In genomic region chr2:130827502-130828251, GRCh38 we compare ENCODE assay signal across 15 cellular contexts. TPM values are rescaled to one million over a fixed set of nuclear protein-coding genes. Genes with fewer than 3 reads are reported as not detected.
DNase-seq lines count a peak whose midpoint lies in the region; ATAC-seq and TF ChIP-seq lines count a peak whose summit lies in the region.
"Had no signal": no experiment of that assay in that cellular context is flagged by ENCODE, and none has a peak within 500 bp of the region (broad histone marks: within the 10 kb centered on the region; RNA-seq: fewer than 3 reads in every experiment).

No MANE protein-coding gene starts in this region.

- CTCF ChIA-PET in SK-N-SH (lab: Yijun Ruan, JAX) (interaction anchor here (0.5 to 2.8 kb wide), 4 partner anchors 10 to 882 kb away, joined by 3 to 10 read pairs (median 7); partner anchors contain the start of gene ARHGEF4), WTC11 (lab: Charles Lee) (interaction anchor here (1.6 to 1.9 kb wide), 2 partner anchors 7 to 9 kb away, joined by 6 read pairs; partner anchors contain the start of gene ARHGEF4)

- no peaks in the 10 kb centered on the region for H4K20me1 ChIP-seq in SK-N-SH (ENCODE audit: insufficient read depth)

- H3K4me1 Mint-ChIP-seq in WTC11 = peaks cover 9% of the 10 kb centered on the region

- no peaks in the 10 kb centered on the region for H3K9me3 Mint-ChIP-seq in WTC11
- H3K9me3 Mint-ChIP-seq: activated B cell treated with CpG ODN at 0.5 μM for 24 hours, nephron had no signal

- TF ChIP-seq EP300 in SK-N-SH (IDR thresholded peaks at IDR 0.05; ENCODE audit: borderline replicate concordance in 1 of 2, low read depth in 1 of 2, low read length in 1 of 2) = no peak

- no peak overlapping the region for H3K4me2 ChIP-seq in SK-N-SH

- H3K27ac ChIP-seq in SK-N-SH (ENCODE audit: low read depth in 2 of 2, low read length in 1 of 2) (no peak overlapping the region), aorta (ENCODE audit: low read depth in 1 of 2, low read length in 2 of 2) (no peak overlapping the region)

- H3K4me1 ChIP-seq in SK-N-SH (ENCODE audit: control insufficient read depth in 1 of 2, insufficient read depth in 2 of 2, low read depth in 1 of 2, low read length in 1 of 2) (peaks cover 2 to 4% of the 10 kb centered on the region in 2 experiments; a peak in 2 of 4 replicates), aorta (ENCODE audit: control insufficient read depth in 1 of 2, insufficient read depth in 2 of 2, low read length in 2 of 2) (no peaks in the 10 kb centered on the region)

- no peaks in the 10 kb centered on the region for H3K36me3 Mint-ChIP-seq in WTC11

- H3K36me3 ChIP-seq in SK-N-SH (replicated peaks in 1 of 2; ENCODE audit: control insufficient read depth in 1 of 2, insufficient read depth in 2 of 2, low read length in 1 of 2) (no peaks in the 10 kb centered on the region), aorta (ENCODE audit: control insufficient read depth in 1 of 2, insufficient read depth in 2 of 2, low read length in 1 of 2) (no peaks in the 10 kb centered on the region)

- H3K9ac ChIP-seq in SK-N-SH = no peak overlapping the region

- ATAC-seq in SK-N-SH treated with all-trans-retinoic acid at 6 μM for 48 hours = no peak
- ATAC-seq in WTC11 = peak; percentile 13; the same call in 1 of the 2 replicates
- ATAC-seq in aorta (ENCODE audit: low FRiP score) = no peak

- no peak overlapping the region for H2AFZ ChIP-seq in SK-N-SH (ENCODE audit: low read depth)

- DNase-seq in SK-N-SH = no peak
- no peak for DNase-seq in WTC11 (ENCODE audit: low spot score)
- DNase-seq in fibroblast of the aortic adventitia (ENCODE audit: low read depth) = peak; percentile 41
- peak; percentile 8 to 62 for DNase-seq in aorta
- DNase-seq in NOMO-1 (lab: John Stamatoyannopoulos, UW; ENCODE audit: unreplicated experiment in 2 of 2) = no peak
- DNase-seq in GM10266 (ENCODE audit: extremely low spot score) = no peak
- DNase-seq in activated gamma-delta T cell treated with Interleukin-2 at 50 U/mL for 16 hours = no peak
- DNase-seq: 8988T; activated B cell treated with CpG ODN at 0.5 μM for 24 hours; effector CD4-positive, alpha-beta T cell; NCI-H146; stimulated activated CD4-positive, alpha-beta T cell treated with anti-CD3 and anti-CD28 coated beads, Interleukin-15, amount 100 ng/mL, for 24 hours; stimulated activated naive CD4-positive, alpha-beta T cell had no signal

- H3K9me3 ChIP-seq in SK-N-SH = no peaks in the 10 kb centered on the region
- H3K9me3 ChIP-seq in aorta (ENCODE audit: control insufficient read depth, low read length) = no peaks in the 10 kb centered on the region

- 64% methylated on average over 13 of the region's 15 CpGs for WGBS in SK-N-SH (ENCODE audit: low lambda C conversion rate)
- WGBS in aorta, 2 donors = 83 to 87% methylated on average over 15 of the region's 15 CpGs

- no peak overlapping the region for H3K4me3 ChIP-seq in SK-N-SH (ENCODE audit: low read depth in 2 of 2, low read length in 1 of 2)
- H3K4me3 ChIP-seq in fibroblast of the aortic adventitia (ENCODE audit: low read depth, low read length) = no peak overlapping the region
- H3K4me3 ChIP-seq in aorta (ENCODE audit: low read length in 2 of 2) = no peak overlapping the region

- no peak overlapping the region for H3K27ac Mint-ChIP-seq in WTC11
- H3K27ac Mint-ChIP-seq: activated B cell treated with CpG ODN at 0.5 μM for 24 hours had no signal

- intact Hi-C loops in aorta (cut with DNase I) = no loop called here

- no peak for TF ChIP-seq RAD21 in SK-N-SH (IDR thresholded peaks at IDR 0.05; ENCODE audit: low read length)

- POLR2A ChIA-PET in SK-N-SH (lab: Yijun Ruan, JAX) = no interaction called here
- POLR2A ChIA-PET in WTC11 (lab: Charles Lee) = no interaction called here

- no peaks in the 10 kb centered on the region for H3F3A ChIP-seq in SK-N-SH (replicated peaks; ENCODE audit: insufficient read depth)

- no peaks in the 10 kb centered on the region for H3K9me2 ChIP-seq in SK-N-SH

- TF ChIP-seq CTCF in SK-N-SH (IDR thresholded peaks at IDR 0.05) = no peak
- no peak for TF ChIP-seq CTCF in WTC11 (IDR thresholded peaks at IDR 0.05)
- no peak for TF ChIP-seq CTCF in fibroblast of the aortic adventitia (IDR thresholded peaks at IDR 0.05; ENCODE audit: insufficient read depth, low read length)
- no peak for TF ChIP-seq CTCF in GM10266 (IDR thresholded peaks at IDR 0.05; ENCODE audit: control insufficient read depth, insufficient read depth, low read depth, missing control alignments)

- peaks cover 3% of the 10 kb centered on the region; the same call in 1 of the 2 replicates for H3K27me3 Mint-ChIP-seq in WTC11 (ENCODE audit: low read depth)
- H3K27me3 Mint-ChIP-seq: activated B cell treated with CpG ODN at 0.5 μM for 24 hours had no signal

- no peaks in the 10 kb centered on the region for H3K79me2 ChIP-seq in SK-N-SH (ENCODE audit: insufficient read depth)

- no peaks in the 10 kb centered on the region for H3K27me3 ChIP-seq in SK-N-SH (ENCODE audit: insufficient read depth)
- H3K27me3 ChIP-seq in aorta (ENCODE audit: control insufficient read depth in 1 of 2, insufficient read depth in 2 of 2, low read length in 1 of 2) = no peaks in the 10 kb centered on the region

- H3K4me3 Mint-ChIP-seq in WTC11 = no peak overlapping the region
- H3K4me3 Mint-ChIP-seq: activated B cell treated with CpG ODN at 0.5 μM for 24 hours, nephron had no signal

TF ChIP-seq in SK-N-SH treated with all-trans-retinoic acid at 6 μM for 48 hours, 23 proteins besides CTCF, POLR2A, EP300 and RAD21 (continues in another document):
- TF ChIP-seq SNAI2 (CRISPR knock-in tag; IDR thresholded peaks at IDR 0.05) (no peak), CSRNP3 (CRISPR knock-in tag; IDR thresholded peaks at IDR 0.05) (no peak), BACH2 (CRISPR knock-in tag; IDR thresholded peaks at IDR 0.05; ENCODE audit: borderline replicate concordance) (no peak), ISL1 (CRISPR knock-in tag; IDR thresholded peaks at IDR 0.05) (no peak), ARNTL (CRISPR knock-in tag; IDR thresholded peaks at IDR 0.05; ENCODE audit: borderline replicate concordance, low read depth) (no peak), CSDC2 (CRISPR knock-in tag; IDR thresholded peaks at IDR 0.05) (no peak), GLIS3 (CRISPR knock-in tag; IDR thresholded peaks at IDR 0.05) (no peak), TOX (CRISPR knock-in tag; IDR thresholded peaks at IDR 0.05; ENCODE audit: borderline replicate concordance) (no peak), TCF4 (CRISPR knock-in tag; IDR thresholded peaks at IDR 0.05; ENCODE audit: borderline replicate concordance) (no peak), PPARA (CRISPR knock-in tag; IDR thresholded peaks at IDR 0.05; ENCODE audit: borderline replicate concordance) (no peak), ESRRG (CRISPR knock-in tag; IDR thresholded peaks at IDR 0.05) (no peak), ZNF565 (CRISPR knock-in tag; conservative IDR thresholded peaks at IDR 0.05; ENCODE audit: low read depth) (no peak)

TF ChIP-seq in WTC11, 78 proteins besides CTCF, POLR2A, EP300 and RAD21:
- TF ChIP-seq MYBL2 (CRISPR knock-in tag; IDR thresholded peaks at IDR 0.05) = no peak
- no peak for TF ChIP-seq ZBTB21 (CRISPR knock-in tag; IDR thresholded peaks at IDR 0.05; ENCODE audit: borderline replicate concordance)
- TF ChIP-seq ZNF263 (CRISPR knock-in tag; IDR thresholded peaks at IDR 0.05; ENCODE audit: low read depth) = no peak
- TF ChIP-seq NR1H2 (CRISPR knock-in tag; IDR thresholded peaks at IDR 0.05) = no peak
- TF ChIP-seq TP53 (CRISPR knock-in tag; IDR thresholded peaks at IDR 0.05) = no peak
- TF ChIP-seq JUN (CRISPR knock-in tag; IDR thresholded peaks at IDR 0.05) = no peak
- TF ChIP-seq IRF1 (CRISPR knock-in tag; IDR thresholded peaks at IDR 0.05) = no peak

RNA-seq across cellular contexts. Expression of gene ARHGEF4, which starts 9.0 kb away (rescaled TPM):
- 1.5 and 2.3 TPM in 2 replicates for polyA plus RNA-seq in SK-N-SH (2012; rRNA removed)
- polyA plus RNA-seq in SK-N-SH (2012; cell fraction: cytosol; rRNA removed) = 1.5 and 2.4 TPM in 2 replicates
- polyA plus RNA-seq in SK-N-SH (2012; cell fraction: nucleus; rRNA removed) = 7.9 and 9.5 TPM in 2 replicates
- total RNA-seq in WTC11 (2021) = 18.1 to 21.8 TPM (median 19.5 TPM) in 3 replicates
- total RNA-seq in fibroblast of the aortic adventitia (ENCODE audit: low replicate concordance) = 5.2 and 9.8 TPM in 2 replicates
- total RNA-seq in aorta = 1 to 10 TPM; 2.7 to 6.9 TPM
- polyA plus RNA-seq in aorta = 1 to 10 TPM; 1.1 to 1.7 TPM

Comparison
In these comparisons a context has a peak if more than half of its experiments do, and no peak if none do; other contexts are left out.
1. DNase-seq: peak in fibroblast of the aortic adventitia (single experiment) and aorta (2 of 2); none in SK-N-SH (single experiment), WTC11 (single experiment), NOMO-1 (0 of 2), GM10266 (single experiment) and activated gamma-delta T cell treated with Interleukin-2 at 50 U/mL for 16 hours (single experiment).